Comparison of ENCODE assay signal across 14 cellular contexts in the genomic region with DNA sequence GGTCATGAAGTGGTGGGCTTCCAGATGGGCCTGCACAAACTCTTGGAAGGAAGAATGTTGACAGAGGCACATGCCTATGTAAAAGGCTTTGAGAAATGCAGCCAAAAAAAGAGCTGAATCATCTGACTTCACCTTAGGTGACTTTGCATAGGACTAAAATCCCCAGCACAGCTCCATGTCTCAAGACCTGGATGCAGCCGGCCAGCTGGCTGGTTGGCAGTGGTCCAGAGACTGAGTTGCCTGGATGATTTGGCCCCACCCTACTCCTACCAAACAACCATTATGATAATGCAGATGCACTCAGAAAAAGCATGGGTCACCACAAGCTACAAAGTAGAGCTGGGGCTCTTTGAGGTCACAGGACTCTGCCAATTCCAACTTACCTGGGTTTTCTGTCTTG.
A peak's percentile ranks its signal among the peaks of the same experiment; 100 is the strongest.
DNase-seq lines count a peak whose midpoint lies in the region; ATAC-seq and TF ChIP-seq lines count a peak whose summit lies in the region.
"Had no signal": no experiment of that assay in that cellular context is flagged by ENCODE, and none has a peak within 500 bp of the region (broad histone marks: within the 10 kb centered on the region; RNA-seq: fewer than 3 reads in every experiment).

No MANE protein-coding gene starts in this region.

- intact Hi-C loops in uterus (cut with DNase I; ENCODE audit: low total_unique reads), result no loop called here

- H3K4me3 ChIP-seq in choroid plexus epithelial cell (ENCODE audit: low read depth, low read length), result no peak overlapping the region
- no peak overlapping the region for H3K4me3 ChIP-seq in uterus
- H3K4me3 ChIP-seq: HAP-1, SJSA1 had no signal

- in situ Hi-C loops in Caki2 (cut with HindIII; ENCODE audit: low pct_unique_long_range_greater_than_20kb, low sequenced_read_pairs), result no loop called here

- TF ChIP-seq POLR2A in uterus (IDR thresholded peaks at IDR 0.05), result no peak

- TF ChIP-seq CTCF in choroid plexus epithelial cell (conservative IDR thresholded peaks at IDR 0.05; ENCODE audit: low read depth, low read length), result no peak
- no peak for TF ChIP-seq CTCF in uterus (IDR thresholded peaks at IDR 0.05)

- ATAC-seq in GM19351 (IDR thresholded peaks at IDR 0.05; ENCODE audit: unreplicated experiment), result no peak
- ATAC-seq: naive thymus-derived CD4-positive, alpha-beta T cell; WTC11 had no signal

- no peaks in the 10 kb centered on the region for H3K36me3 ChIP-seq in uterus
- H3K36me3 ChIP-seq: HAP-1, SJSA1 had no signal

- peak; percentile 70 for DNase-seq in Caki2 (ENCODE audit: low read depth)
- DNase-seq in NCI-H446 treated with DMSO at 0.1 percent for 48 hours (lab: John Stamatoyannopoulos, UW), result peak; percentile 80
- DNase-seq in choroid plexus epithelial cell (ENCODE audit: low read depth), result peak; percentile 31
- peak; percentile 87 for DNase-seq in myocyte (ENCODE audit: low read depth)
- no peak for DNase-seq in uterus
- DNase-seq in NCI-H2227 treated with DMSO at 0.1 percent for 48 hours (lab: John Stamatoyannopoulos, UW), result no peak
- DNase-seq in effector CD4-positive, alpha-beta T cell, result no peak
- DNase-seq: activated T-cell treated with anti-CD3 and anti-CD28 coated beads, Interleukin-2, amount 50 U/mL, for 1 hour; CD4-positive, alpha-beta T cell; naive thymus-derived CD4-positive, alpha-beta T cell had no signal

- H3K4me1 ChIP-seq in uterus, result no peaks in the 10 kb centered on the region
- H3K4me1 ChIP-seq: HAP-1, SJSA1 had no signal

- H3K27ac ChIP-seq in uterus, result no peak overlapping the region
- H3K27ac ChIP-seq: SJSA1 had no signal

- no peaks in the 10 kb centered on the region for H3K27me3 ChIP-seq in uterus
- H3K27me3 ChIP-seq: SJSA1 had no signal

- no peaks in the 10 kb centered on the region for H3K9me3 ChIP-seq in uterus
- H3K9me3 ChIP-seq: HAP-1, SJSA1 had no signal

Comparison
In these comparisons a context has a peak if more than half of its experiments do, and no peak if none do; other contexts are left out.
1. DNase-seq: peak in Caki2 (single experiment), NCI-H446 treated with DMSO at 0.1 percent for 48 hours (single experiment), choroid plexus epithelial cell (single experiment) and myocyte (single experiment); none in uterus (0 of 2), NCI-H2227 treated with DMSO at 0.1 percent for 48 hours (single experiment) and effector CD4-positive, alpha-beta T cell (single experiment).